In the genomic region with DNA sequence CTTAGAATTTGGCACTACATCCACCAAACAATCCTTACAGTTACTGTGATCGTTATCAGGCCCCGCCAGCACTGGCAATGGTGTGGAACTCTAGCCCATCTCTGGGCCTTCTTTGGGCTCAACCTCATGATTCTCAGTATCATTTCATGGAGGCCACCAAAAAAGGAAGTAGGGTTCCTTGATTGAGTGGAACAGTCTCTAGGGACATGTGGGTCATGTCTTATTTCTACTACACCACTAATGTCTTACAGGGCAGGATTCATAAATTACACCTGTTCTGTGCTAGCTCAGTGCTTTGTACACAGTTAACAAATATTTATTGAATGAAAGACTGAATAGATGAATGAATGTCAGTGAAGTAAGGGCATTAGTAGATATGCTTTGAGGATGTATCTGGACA, we compare ENCODE assay signal across 11 cellular contexts. TPM values are rescaled to one million over a fixed set of nuclear protein-coding genes. Genes with fewer than 3 reads are reported as not detected.
A peak's percentile ranks its signal among the peaks of the same experiment; 100 is the strongest.
DNase-seq lines count a peak whose midpoint lies in the region; ATAC-seq and TF ChIP-seq lines count a peak whose summit lies in the region.
"Had no signal": no experiment of that assay in that cellular context is flagged by ENCODE, and none has a peak within 500 bp of the region (broad histone marks: within the 10 kb centered on the region; RNA-seq: fewer than 3 reads in every experiment).

No MANE protein-coding gene starts in this region.

- H2BK12ac ChIP-seq in H9 (ENCODE audit: insufficient read length, low read depth, low read length) = no peak overlapping the region

- H2BK5ac ChIP-seq in H9 (ENCODE audit: insufficient read length, low read length) = no peak overlapping the region

- peaks cover 6% of the 10 kb centered on the region for H3K4me1 Mint-ChIP-seq in MCF 10A (ENCODE audit: insufficient read depth, unreplicated experiment)
- no peaks in the 10 kb centered on the region for H3K4me1 Mint-ChIP-seq in H9

- no peak overlapping the region for H2AK5ac ChIP-seq in H9 (ENCODE audit: insufficient read length, low read length)

- no peak overlapping the region for H3K9ac ChIP-seq in H9 (ENCODE audit: extremely low read depth, insufficient read length, low read length)

- no peak overlapping the region for H4K91ac ChIP-seq in H9 (ENCODE audit: insufficient read length, low read depth, low read length)

- H2BK20ac ChIP-seq in H9 (ENCODE audit: low read depth, low read length, poor library complexity, severe bottlenecking) = no peak overlapping the region

- CTCF ChIA-PET in OCI-LY7 (lab: Charles Lee; ENCODE audit: unreplicated experiment) (no interaction called here), MCF 10A (lab: Yijun Ruan, JAX) (interaction anchor here (0.6 to 1.9 kb wide), 4 partner anchors 16 to 248 kb away, joined by 3 to 12 read pairs (median 4); no protein-coding TSS in a partner anchor)

- H3K79me2 ChIP-seq in OCI-LY7 (ENCODE audit: insufficient read depth, low read depth, low read length) (no peaks in the 10 kb centered on the region), H9 (ENCODE audit: insufficient read depth, low read length) (no peaks in the 10 kb centered on the region)

- H3K56ac ChIP-seq in H9 (ENCODE audit: insufficient read length, low read depth, low read length) = no peak overlapping the region

- H3K4me2 ChIP-seq in OCI-LY7 (ENCODE audit: low read length) (no peak overlapping the region), H9 (ENCODE audit: insufficient read depth, insufficient read length, low read length) (no peak overlapping the region)

- no peak overlapping the region for H3K18ac ChIP-seq in H9 (ENCODE audit: insufficient read length, low read depth, low read length)

- H4K8ac ChIP-seq in H9 (replicated peaks; ENCODE audit: insufficient read length, low read depth, low read length) = no peak overlapping the region

- H3K23me2 ChIP-seq in H9 (ENCODE audit: insufficient read length, low read depth, low read length, poor library complexity, severe bottlenecking) = no peaks in the 10 kb centered on the region

- H3K4me3 ChIP-seq in OCI-LY7 (ENCODE audit: low read depth, low read length, poor library complexity, severe bottlenecking) = no peak overlapping the region
- H3K4me3 ChIP-seq: coronary artery, heart right ventricle had no signal

- no peaks in the 10 kb centered on the region for H3K79me1 ChIP-seq in H9 (ENCODE audit: insufficient read depth, low read depth, low read length, poor library complexity, severe bottlenecking)

- no peaks in the 10 kb centered on the region for H3K9me2 ChIP-seq in OCI-LY7 (ENCODE audit: insufficient read depth, low read length)

- POLR2A ChIA-PET in OCI-LY7 (lab: Charles Lee) (interaction anchor here (0.7 to 1.4 kb wide), 6 partner anchors 14 to 1113 kb away, joined by 3 to 6 read pairs (median 3); no protein-coding TSS in a partner anchor), MCF 10A (lab: Yijun Ruan, JAX) (interaction anchor here (1.0 kb wide), 1 partner anchor 98 kb away, joined by 3 read pairs; no protein-coding TSS in a partner anchor)

- ATAC-seq in GM18498 (IDR thresholded peaks at IDR 0.05; ENCODE audit: unreplicated experiment) (peak; percentile 92), GM19467 (IDR thresholded peaks at IDR 0.05; ENCODE audit: unreplicated experiment) (peak; percentile 83), HG02973 (IDR thresholded peaks at IDR 0.05; ENCODE audit: unreplicated experiment) (peak; percentile 84), left lobe of liver (no peak)
- ATAC-seq: heart right ventricle had no signal

- peaks cover 74% of the 10 kb centered on the region for H3K36me3 ChIP-seq in OCI-LY7 (ENCODE audit: insufficient read depth, low read length)

- H3K27ac Mint-ChIP-seq in MCF 10A (ENCODE audit: low read depth, unreplicated experiment) (no peak overlapping the region), H9 (no peak overlapping the region; a peak in 1 of 7 replicates)

- H3K27me3 ChIP-seq in H9 (ENCODE audit: insufficient read depth, low read length) = no peaks in the 10 kb centered on the region
- H3K27me3 ChIP-seq: heart right ventricle had no signal

- no peak overlapping the region for H3K4ac ChIP-seq in H9 (ENCODE audit: low read depth, low read length)

- intact Hi-C loops in OCI-LY7 (cut with micrococcal nuclease; ENCODE audit: unreplicated experiment) (no loop called here), MCF 10A (cut with micrococcal nuclease) (no loop called here)

- DNase-seq in OCI-LY7 (ENCODE audit: low spot score) = peak; percentile 43
- DNase-seq in MCF 10A (ENCODE audit: unreplicated experiment) = no peak
- DNase-seq in H9 = no peak
- no peak for DNase-seq in HT-29 (ENCODE audit: low spot score)
- DNase-seq in left lobe of liver (ENCODE audit: low spot score) = no peak
- DNase-seq: activated gamma-delta T cell treated with Interleukin-2 at 50 U/mL for 16 hours, heart right ventricle had no signal

- no peak overlapping the region for H4K5ac ChIP-seq in H9 (ENCODE audit: insufficient read length, low read depth, low read length)

- no peak overlapping the region for H3K14ac ChIP-seq in H9 (ENCODE audit: insufficient read depth, low read length)

- H3K4me3 Mint-ChIP-seq in MCF 10A (ENCODE audit: unreplicated experiment) = no peak overlapping the region
- H3K4me3 Mint-ChIP-seq in H9 = no peak overlapping the region

- TF ChIP-seq CTCF in OCI-LY7 (conservative IDR thresholded peaks at IDR 0.05; ENCODE audit: low read length) (no peak), MCF 10A (IDR thresholded peaks at IDR 0.05; ENCODE audit: unreplicated experiment) (no peak), H9 (conservative IDR thresholded peaks at IDR 0.05) (no peak)

- H3K36me3 Mint-ChIP-seq in MCF 10A (ENCODE audit: insufficient read depth, unreplicated experiment) (peaks cover 96% of the 10 kb centered on the region), H9 (ENCODE audit: insufficient read depth in 1 of 3, low read depth in 3 of 3) (peaks cover 70 to 93% (median 89%) of the 10 kb centered on the region in 3 experiments; a peak in 6 of 7 replicates)

- H2BK15ac ChIP-seq in H9 (ENCODE audit: low read depth, low read length) = no peak overlapping the region

- H4K20me1 ChIP-seq in OCI-LY7 (ENCODE audit: insufficient read depth, low read length) = no peaks in the 10 kb centered on the region
- H4K20me1 ChIP-seq in H9 (ENCODE audit: control insufficient read depth, insufficient read depth, insufficient read length) = no peaks in the 10 kb centered on the region

- H3K27me3 Mint-ChIP-seq in MCF 10A (ENCODE audit: insufficient read depth, unreplicated experiment) (no peaks in the 10 kb centered on the region), H9 (ENCODE audit: low read depth) (no peaks in the 10 kb centered on the region)

- WGBS in H9 (ENCODE audit: extremely low coverage, insufficient read length, low lambda C conversion rate) = no CpG with 5 or more reads among the region's 2 CpGs

- H2BK120ac ChIP-seq in H9 (ENCODE audit: low read depth, low read length, poor library complexity, severe bottlenecking) = no peak overlapping the region

- no peak overlapping the region for H3K23ac ChIP-seq in H9 (ENCODE audit: insufficient read length, low read depth, low read length)

- H3K27ac ChIP-seq in OCI-LY7 (ENCODE audit: low read depth, low read length, poor library complexity, severe bottlenecking) (no peak overlapping the region), H9 (ENCODE audit: insufficient read length, low read depth, low read length) (no peak overlapping the region)
- H3K27ac ChIP-seq: coronary artery, heart right ventricle had no signal

- BruUV-seq in OCI-LY7 (replicated peaks; lab: Mats Ljungman, UMichigan) (no TSS peak), MCF 10A (replicated peaks; lab: Mats Ljungman, UMichigan) (no TSS peak)

- H3K9me3 Mint-ChIP-seq in MCF 10A (ENCODE audit: unreplicated experiment) (no peaks in the 10 kb centered on the region), H9 (no peaks in the 10 kb centered on the region)

- no peak overlapping the region for H2AFZ ChIP-seq in OCI-LY7 (ENCODE audit: low read length)
- no peak overlapping the region for H2AFZ ChIP-seq in H9 (ENCODE audit: low read length)

- peaks cover 5% of the 10 kb centered on the region for H3K4me1 ChIP-seq in OCI-LY7 (ENCODE audit: insufficient read depth, low read length, poor library complexity, severe bottlenecking)
- H3K4me1 ChIP-seq in H9 (ENCODE audit: insufficient read depth, low read length) = no peaks in the 10 kb centered on the region
- H3K4me1 ChIP-seq: heart right ventricle had no signal

- H3T11ph ChIP-seq in H9 (ENCODE audit: low read length) = no peak overlapping the region

- H3K9me3 ChIP-seq in OCI-LY7 (ENCODE audit: low read length) (no peaks in the 10 kb centered on the region), H9 (ENCODE audit: control insufficient read depth, low read depth, low read length) (no peaks in the 10 kb centered on the region)
- H3K9me3 ChIP-seq: heart right ventricle had no signal

RNA-seq across cellular contexts. Expression of a gene that starts 53.9 kb away (rescaled TPM):
- total RNA-seq in OCI-LY7 (2014; rRNA removed; shearing (Covaris generic)) = 29.1 and 35.5 TPM in 2 replicates
- total RNA-seq in OCI-LY7 (2022) = 53.6 and 54.2 TPM in 2 replicates
- 31.2 and 35.0 TPM in 2 replicates for total RNA-seq in MCF 10A (2022)
- 36.7 and 37.4 TPM in 2 replicates for total RNA-seq in H9 (2021)
- total RNA-seq in HT-29 (2014; rRNA removed; shearing (Covaris generic)) = 16.2 and 18.9 TPM in 2 replicates
- total RNA-seq in left lobe of liver = 14.6 TPM

RNA-seq across cellular contexts. Expression of a gene that starts 54.2 kb away (rescaled TPM):
- 20.2 and 26.4 TPM in 2 replicates for total RNA-seq in OCI-LY7 (2014; rRNA removed; shearing (Covaris generic))
- total RNA-seq in OCI-LY7 (2022) = 31.1 and 39.0 TPM in 2 replicates
- 96.6 and 98.6 TPM in 2 replicates for total RNA-seq in MCF 10A (2022)
- 26.8 and 28.9 TPM in 2 replicates for total RNA-seq in H9 (2021)
- 17.1 and 20.1 TPM in 2 replicates for total RNA-seq in HT-29 (2014; rRNA removed; shearing (Covaris generic))
- total RNA-seq in left lobe of liver = 76.2 TPM
